ENCODE assay signal across 10 cellular contexts in the genomic region with DNA sequence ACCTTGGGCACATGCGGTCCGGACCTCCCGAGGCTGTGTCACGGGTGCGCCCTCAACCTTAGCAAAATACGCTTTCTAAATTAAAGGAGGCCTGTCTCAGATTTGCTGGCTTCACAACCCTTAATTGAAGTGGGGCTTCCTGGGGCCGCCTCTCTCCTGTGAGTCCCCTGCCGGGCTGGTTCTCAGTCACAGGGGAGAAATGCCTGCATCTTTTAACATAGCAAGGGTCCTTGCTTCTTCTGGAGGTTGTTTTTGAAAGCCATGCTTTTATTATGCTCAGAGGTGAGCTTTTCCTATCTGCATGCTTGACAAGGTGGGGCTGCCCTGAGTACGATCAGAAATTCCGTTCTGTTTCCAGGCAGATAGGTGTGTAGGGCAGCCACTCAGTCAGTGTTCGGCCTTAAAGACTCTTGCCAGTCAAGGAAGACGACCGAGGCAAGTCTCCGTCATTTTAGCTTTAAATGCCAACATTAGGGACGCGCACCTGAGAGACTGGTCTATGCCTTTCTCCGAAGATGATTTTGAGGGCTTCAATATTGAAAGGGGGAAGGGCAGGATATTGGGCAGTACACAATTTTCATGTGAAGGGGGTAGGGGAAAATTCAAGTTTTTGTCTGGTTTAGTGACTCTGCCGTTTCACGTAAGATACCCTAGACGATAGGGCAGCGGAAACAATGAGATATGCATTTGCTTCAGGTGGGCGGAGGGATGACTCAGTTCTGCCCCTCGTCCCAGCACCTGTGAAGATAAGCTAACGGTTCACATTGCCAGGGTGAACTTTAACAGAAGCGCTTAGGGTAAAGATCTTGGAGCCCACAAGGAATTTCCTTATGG. TPM values are rescaled to one million over a fixed set of nuclear protein-coding genes. Genes with fewer than 3 reads are reported as not detected.
A peak's percentile ranks its signal among the peaks of the same experiment; 100 is the strongest.
DNase-seq lines count a peak whose midpoint lies in the region; ATAC-seq and TF ChIP-seq lines count a peak whose summit lies in the region.
"Had no signal": no experiment of that assay in that cellular context is flagged by ENCODE, and none has a peak within 500 bp of the region (broad histone marks: within the 10 kb centered on the region; RNA-seq: fewer than 3 reads in every experiment).

No MANE protein-coding gene starts in this region.

- in situ Hi-C loops in GM13977 (cut with MboI; ENCODE audit: low pct_unique_long_range_greater_than_20kb, low sequenced_read_pairs, unreplicated experiment) = no loop called here

- TF ChIP-seq CTCF in GM13977 (IDR thresholded peaks at IDR 0.05; ENCODE audit: extremely low read depth, insufficient read depth, missing control alignments) = no peak

- H3K9me3 Mint-ChIP-seq in activated naive CD8-positive, alpha-beta T cell treated with anti-CD3 and anti-CD28 coated beads, Interleukin-2, amount 10 ng/mL, durations not matched to agents 7 days and 5 days = peaks cover 7% of the 10 kb centered on the region

- H3K4me3 Mint-ChIP-seq in activated naive CD8-positive, alpha-beta T cell treated with anti-CD3 and anti-CD28 coated beads, Interleukin-2, amount 10 ng/mL, durations not matched to agents 7 days and 5 days = peak overlapping the region; percentile 65

- peak; percentile 52 for ATAC-seq in activated naive CD8-positive, alpha-beta T cell treated with anti-CD3 and anti-CD28 coated beads, Interleukin-2, amount 10 ng/mL, durations not matched to agents 7 days and 5 days (ENCODE audit: low read depth)
- ATAC-seq in HG03354 (IDR thresholded peaks at IDR 0.05; ENCODE audit: poor library complexity, severe bottlenecking, unreplicated experiment) (no peak), HG03280 (IDR thresholded peaks at IDR 0.05; ENCODE audit: unreplicated experiment) (no peak)
- ATAC-seq: gastrocnemius medialis had no signal

- DNase-seq in GM13977 (ENCODE audit: low spot score) (peak; percentile 53), GF-D8 (lab: John Stamatoyannopoulos, UW) (no peak), DMS114 treated with DMSO at 0.1 percent for 48 hours (lab: John Stamatoyannopoulos, UW; ENCODE audit: unreplicated experiment) (no peak)
- DNase-seq in activated CD4-positive, CD25-positive, alpha-beta regulatory T cell treated with anti-CD3 and anti-CD28 coated beads, Interleukin-2, amount 50 U/mL, for 72 hours = peak; percentile 66
- DNase-seq in activated naive CD8-positive, alpha-beta T cell treated with anti-CD3 and anti-CD28 coated beads, Interleukin-2, amount 10 ng/mL, durations not matched to agents 7 days and 5 days = no peak
- DNase-seq in stimulated activated CD4-positive, alpha-beta T cell treated with anti-CD3 and anti-CD28 coated beads, TNF-alpha, amount 100 ng/mL, for 1 hour (ENCODE audit: low read depth in 3 of 3, low spot score in 1 of 3) = peak; percentile 46 to 62 (median 55)
- DNase-seq: gastrocnemius medialis, NCI-H187 had no signal

- peak overlapping the region; percentile 72 for H3K27ac Mint-ChIP-seq in activated naive CD8-positive, alpha-beta T cell treated with anti-CD3 and anti-CD28 coated beads, Interleukin-2, amount 10 ng/mL, durations not matched to agents 7 days and 5 days

- POLR2A ChIA-PET in activated naive CD8-positive, alpha-beta T cell treated with anti-CD3 and anti-CD28 coated beads, Interleukin-2, amount 10 ng/mL, durations not matched to agents 7 days and 5 days (lab: Charles Lee) = interaction anchor here (0.7 to 2.1 kb wide), 6 partner anchors 21 to 110 kb away, joined by 3 to 10 read pairs (median 5); partner anchors contain the start of genes BANP and KLHDC4

- H3K27me3 Mint-ChIP-seq in activated naive CD8-positive, alpha-beta T cell treated with anti-CD3 and anti-CD28 coated beads, Interleukin-2, amount 10 ng/mL, durations not matched to agents 7 days and 5 days = peaks cover 1% of the 10 kb centered on the region

- H3K4me1 Mint-ChIP-seq in activated naive CD8-positive, alpha-beta T cell treated with anti-CD3 and anti-CD28 coated beads, Interleukin-2, amount 10 ng/mL, durations not matched to agents 7 days and 5 days = peaks cover 32% of the 10 kb centered on the region

- no peaks in the 10 kb centered on the region for H3K36me3 Mint-ChIP-seq in activated naive CD8-positive, alpha-beta T cell treated with anti-CD3 and anti-CD28 coated beads, Interleukin-2, amount 10 ng/mL, durations not matched to agents 7 days and 5 days

RNA-seq across cellular contexts. Expression of gene SLC7A5, which starts 5.5 kb away (rescaled TPM):
- 10 to 100 TPM; 59.2 to 63.9 TPM for total RNA-seq in activated naive CD8-positive, alpha-beta T cell treated with anti-CD3 and anti-CD28 coated beads, Interleukin-2, amount 10 ng/mL, durations not matched to agents 7 days and 5 days

Comparison
In these comparisons a context has a peak if more than half of its experiments do, and no peak if none do; other contexts are left out.
1. DNase-seq: peak in GM13977 (single experiment), activated CD4-positive, CD25-positive, alpha-beta regulatory T cell treated with anti-CD3 and anti-CD28 coated beads, Interleukin-2, amount 50 U/mL, for 72 hours (single experiment) and stimulated activated CD4-positive, alpha-beta T cell treated with anti-CD3 and anti-CD28 coated beads, TNF-alpha, amount 100 ng/mL, for 1 hour (3 of 3); none in activated naive CD8-positive, alpha-beta T cell treated with anti-CD3 and anti-CD28 coated beads, Interleukin-2, amount 10 ng/mL, durations not matched to agents 7 days and 5 days (single experiment), GF-D8 (single experiment) and DMS114 treated with DMSO at 0.1 percent for 48 hours (single experiment).